In genomic region chr7:44346063-44346462, GRCh38 we compare ENCODE assay signal across 40 cellular contexts. TPM values are rescaled to one million over a fixed set of nuclear protein-coding genes. Genes with fewer than 3 reads are reported as not detected.
"Had no signal": no experiment of that assay in that cellular context is flagged by ENCODE, and none has a peak within 500 bp of the region (broad histone marks: within the 10 kb centered on the region; RNA-seq: fewer than 3 reads in every experiment).

No MANE protein-coding gene starts in this region.

- H3K4me3 ChIP-seq: adrenal gland, ascending aorta, body of pancreas, breast epithelium, cardiac muscle cell had no signal

- H3K27me3 ChIP-seq: adrenal gland, ascending aorta, body of pancreas, brain microvascular endothelial cell, breast epithelium had no signal

- H3K9me3 Mint-ChIP-seq: activated naive CD4-positive, alpha-beta T cell treated with anti-CD3 and anti-CD28 coated beads, Interleukin-2, amount 10 ng/mL, durations not matched to agents 7 days and 5 days; activated T-cell treated with anti-CD3 and anti-CD28 coated beads, Interleukin-2, amount 50 U/mL, for 24 hours; activated T-cell treated with anti-CD3 and anti-CD28 coated beads, Interleukin-2, amount 50 U/mL, for 72 hours; activated T-helper 17 cell treated with anti-CD3 and anti-CD28 coated beads, Interleukin-2, amount 50 U/mL, for 72 hours; activated T-helper 2 cell treated with anti-CD3 and anti-CD28 coated beads, Interferon-gamma antibody, Interleukin-2, Interleukin-4, amounts not matched to agents 10 μg/mL and 5 μg/mL and 100 μg/mL, durations not matched to agents 14 hours and 24 hours and 36 hours; central memory CD8-positive, alpha-beta T cell had no signal

- H3K4me3 Mint-ChIP-seq: activated naive CD4-positive, alpha-beta T cell treated with anti-CD3 and anti-CD28 coated beads for 36 hours; activated naive CD4-positive, alpha-beta T cell treated with anti-CD3 and anti-CD28 coated beads, Interleukin-2, amount 10 ng/mL, durations not matched to agents 7 days and 5 days; activated naive CD4-positive, alpha-beta T cell treated with anti-CD3 and anti-CD28 coated beads, Interleukin-2, amount 50 U/mL, for 24 hours; activated naive CD8-positive, alpha-beta T cell; activated naive CD8-positive, alpha-beta T cell treated with anti-CD3 and anti-CD28 coated beads for 36 hours; activated naive CD8-positive, alpha-beta T cell treated with anti-CD3 and anti-CD28 coated beads, Interleukin-2, amount 10 ng/mL, durations not matched to agents 7 days and 5 days; activated naive CD8-positive, alpha-beta T cell treated with anti-CD3 and anti-CD28 coated beads, Interleukin-2, amount 50 U/mL, for 24 hours; activated T-cell treated with anti-CD3 and anti-CD28 coated beads, Interleukin-2, amount 50 U/mL, for 24 hours; activated T-cell treated with anti-CD3 and anti-CD28 coated beads, Interleukin-2, amount 50 U/mL, for 4 hours; activated T-cell treated with anti-CD3 and anti-CD28 coated beads, Interleukin-2, amount 50 U/mL, for 72 hours; activated T-helper 1 cell treated with anti-CD3 and anti-CD28 coated beads, Interleukin-12 subunit alpha, Interleukin-12 subunit beta, Interleukin-2, Interleukin-4 antibody, amounts not matched to agents 30 ng/mL and 10 ng/mL and 1 ng/mL, durations not matched to agents 14 hours and 24 hours and 36 hours; activated T-helper 17 cell treated with anti-CD3 and anti-CD28 coated beads, Interleukin-2, amount 50 U/mL, for 72 hours; brain; central memory CD8-positive, alpha-beta T cell had no signal

- H3K27ac ChIP-seq: adrenal gland, ascending aorta, body of pancreas, brain microvascular endothelial cell, breast epithelium, cardiac muscle cell had no signal

- H3K36me3 ChIP-seq: adrenal gland, ascending aorta, brain microvascular endothelial cell, cardiac muscle cell had no signal

- H3K9me3 ChIP-seq: adrenal gland, ascending aorta, body of pancreas, breast epithelium had no signal

- H3K4me1 Mint-ChIP-seq: activated naive CD4-positive, alpha-beta T cell treated with anti-CD3 and anti-CD28 coated beads, Interleukin-2, amount 10 ng/mL, durations not matched to agents 7 days and 5 days; activated naive CD4-positive, alpha-beta T cell treated with anti-CD3 and anti-CD28 coated beads, Interleukin-2, amount 50 U/mL, for 24 hours; activated naive CD8-positive, alpha-beta T cell treated with anti-CD3 and anti-CD28 coated beads for 36 hours; activated naive CD8-positive, alpha-beta T cell treated with anti-CD3 and anti-CD28 coated beads, Interleukin-2, amount 50 U/mL, for 24 hours; activated T-helper 17 cell treated with anti-CD3 and anti-CD28 coated beads, Interleukin-2, amount 50 U/mL, for 72 hours; brain; central memory CD8-positive, alpha-beta T cell had no signal

- H3K36me3 Mint-ChIP-seq: activated naive CD4-positive, alpha-beta T cell treated with anti-CD3 and anti-CD28 coated beads, Interleukin-2, amount 10 ng/mL, durations not matched to agents 7 days and 5 days; activated naive CD8-positive, alpha-beta T cell treated with anti-CD3 and anti-CD28 coated beads for 36 hours; activated naive CD8-positive, alpha-beta T cell treated with anti-CD3 and anti-CD28 coated beads, Interleukin-2, amount 10 ng/mL, durations not matched to agents 7 days and 5 days; brain had no signal

- H3K27ac Mint-ChIP-seq: activated naive CD4-positive, alpha-beta T cell treated with anti-CD3 and anti-CD28 coated beads for 36 hours; activated naive CD4-positive, alpha-beta T cell treated with anti-CD3 and anti-CD28 coated beads, Interleukin-2, amount 10 ng/mL, durations not matched to agents 7 days and 5 days; activated naive CD4-positive, alpha-beta T cell treated with anti-CD3 and anti-CD28 coated beads, Interleukin-2, amount 50 U/mL, for 24 hours; activated naive CD4-positive, alpha-beta T cell treated with anti-CD3 and anti-CD28 coated beads, Interleukin-2, amount 50 U/mL, for 72 hours; activated naive CD8-positive, alpha-beta T cell; activated naive CD8-positive, alpha-beta T cell treated with anti-CD3 and anti-CD28 coated beads for 36 hours; activated naive CD8-positive, alpha-beta T cell treated with anti-CD3 and anti-CD28 coated beads, Interleukin-2, amount 10 ng/mL, durations not matched to agents 7 days and 5 days; activated naive CD8-positive, alpha-beta T cell treated with anti-CD3 and anti-CD28 coated beads, Interleukin-2, amount 50 U/mL, for 24 hours; activated T-cell treated with anti-CD3 and anti-CD28 coated beads, Interleukin-2, amount 50 U/mL, for 24 hours; activated T-cell treated with anti-CD3 and anti-CD28 coated beads, Interleukin-2, amount 50 U/mL, for 72 hours; activated T-helper 1 cell treated with anti-CD3 and anti-CD28 coated beads, Interleukin-12 subunit alpha, Interleukin-12 subunit beta, Interleukin-2, Interleukin-4 antibody, amounts not matched to agents 30 ng/mL and 10 ng/mL and 1 ng/mL, durations not matched to agents 14 hours and 24 hours and 36 hours; activated T-helper 17 cell treated with anti-CD3 and anti-CD28 coated beads, Interleukin-2, amount 50 U/mL, for 72 hours; activated T-helper 2 cell treated with anti-CD3 and anti-CD28 coated beads, Interferon-gamma antibody, Interleukin-2, Interleukin-4, amounts not matched to agents 10 μg/mL and 5 μg/mL and 100 μg/mL, durations not matched to agents 14 hours and 24 hours and 36 hours; brain had no signal

- FAIRE-seq: astrocyte, bronchial epithelial cell had no signal

- H3K4me1 ChIP-seq: adrenal gland, ascending aorta, body of pancreas, breast epithelium had no signal

- DNase-seq: activated effector memory CD4-positive, alpha-beta T cell treated with anti-CD3 and anti-CD28 coated beads, Interleukin-2, amount 50 U/mL, for 16 hours; activated effector memory CD4-positive, alpha-beta T cell treated with Interleukin-2 at 50 U/mL for 16 hours; activated gamma-delta T cell; activated gamma-delta T cell treated with Interleukin-2 at 50 U/mL for 16 hours; activated naive CD4-positive, alpha-beta T cell; activated naive CD4-positive, alpha-beta T cell treated with anti-CD3 and anti-CD28 coated beads for 36 hours; activated naive CD4-positive, alpha-beta T cell treated with anti-CD3 and anti-CD28 coated beads, Interleukin-2, amount 10 ng/mL, durations not matched to agents 7 days and 5 days; activated naive CD4-positive, alpha-beta T cell treated with anti-CD3 and anti-CD28 coated beads, Interleukin-2, amount 50 U/mL, for 16 hours; activated naive CD4-positive, alpha-beta T cell treated with Interleukin-2 at 50 U/mL for 16 hours; activated naive CD8-positive, alpha-beta T cell treated with anti-CD3 and anti-CD28 coated beads for 36 hours; activated naive CD8-positive, alpha-beta T cell treated with anti-CD3 and anti-CD28 coated beads, Interleukin-2, amount 10 ng/mL, durations not matched to agents 7 days and 5 days; activated naive CD8-positive, alpha-beta T cell treated with anti-CD3 and anti-CD28 coated beads, Interleukin-2, amount 50 U/mL, for 24 hours; activated T-cell treated with anti-CD3 and anti-CD28 coated beads, Interleukin-2, amount 50 U/mL, for 1 hour; activated T-cell treated with anti-CD3 and anti-CD28 coated beads, Interleukin-2, amount 50 U/mL, for 24 hours; activated T-cell treated with anti-CD3 and anti-CD28 coated beads, Interleukin-2, amount 50 U/mL, for 4 hours; activated T-cell treated with anti-CD3 and anti-CD28 coated beads, Interleukin-2, amount 50 U/mL, for 48 hours; activated T-cell treated with anti-CD3 and anti-CD28 coated beads, Interleukin-2, amount 50 U/mL, for 72 hours; adrenal gland; amniotic stem cell; amygdala; anterior cingulate cortex; aorta; body of pancreas; brain microvascular endothelial cell; caudate nucleus; central memory CD4-positive, alpha-beta T cell; cerebellar nuclear complex had no signal

- ATAC-seq: activated naive CD4-positive, alpha-beta T cell treated with anti-CD3 and anti-CD28 coated beads, Interleukin-2, amount 50 U/mL, for 72 hours; activated naive CD8-positive, alpha-beta T cell treated with anti-CD3 and anti-CD28 coated beads, Interleukin-2, amount 50 U/mL, for 24 hours; activated T-cell treated with anti-CD3 and anti-CD28 coated beads, Interleukin-2, amount 50 U/mL, for 4 hours; activated T-cell treated with anti-CD3 and anti-CD28 coated beads, Interleukin-2, amount 50 U/mL, for 72 hours; activated T-helper 17 cell treated with anti-CD3 and anti-CD28 coated beads, Interleukin-2, amount 50 U/mL, for 72 hours; body of pancreas had no signal

RNA-seq across cellular contexts. Expression of gene CAMK2B, which starts 20.7 kb away (rescaled TPM):
- total RNA-seq: bronchial epithelial cell had no signal
